In the genomic region with DNA sequence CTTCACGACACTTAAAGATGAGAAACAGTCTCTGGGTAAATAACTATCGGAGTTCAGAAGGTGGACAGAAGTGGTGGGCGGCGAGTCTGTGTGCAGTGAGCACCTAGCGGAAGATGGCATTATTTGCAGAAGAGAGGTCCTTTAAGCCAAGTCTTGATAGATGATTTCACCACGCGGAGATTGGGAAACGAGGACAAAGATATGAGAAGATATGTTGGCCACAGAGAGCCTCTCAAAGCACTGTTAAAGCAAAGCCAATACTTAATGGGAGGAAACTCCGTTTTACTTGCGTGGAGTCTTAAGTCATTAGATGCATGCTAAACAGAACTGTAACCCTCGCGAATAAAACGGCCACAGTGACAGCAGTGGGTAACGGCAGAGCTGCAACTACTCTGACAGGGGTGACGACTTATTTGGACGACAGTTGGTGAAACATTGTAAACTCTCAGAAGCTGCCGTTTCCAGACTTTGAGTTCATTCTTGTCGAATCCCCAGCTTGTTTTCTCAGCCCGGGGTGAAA, we compare ENCODE assay signal across 1 cellular context.
TF ChIP-seq lines count a peak whose summit lies in the region.

No MANE protein-coding gene starts in this region.

TF ChIP-seq in HepG2, 621 proteins besides CTCF, POLR2A, EP300 and RAD21 (continued from another document):
- TF ChIP-seq, protein P1, sequence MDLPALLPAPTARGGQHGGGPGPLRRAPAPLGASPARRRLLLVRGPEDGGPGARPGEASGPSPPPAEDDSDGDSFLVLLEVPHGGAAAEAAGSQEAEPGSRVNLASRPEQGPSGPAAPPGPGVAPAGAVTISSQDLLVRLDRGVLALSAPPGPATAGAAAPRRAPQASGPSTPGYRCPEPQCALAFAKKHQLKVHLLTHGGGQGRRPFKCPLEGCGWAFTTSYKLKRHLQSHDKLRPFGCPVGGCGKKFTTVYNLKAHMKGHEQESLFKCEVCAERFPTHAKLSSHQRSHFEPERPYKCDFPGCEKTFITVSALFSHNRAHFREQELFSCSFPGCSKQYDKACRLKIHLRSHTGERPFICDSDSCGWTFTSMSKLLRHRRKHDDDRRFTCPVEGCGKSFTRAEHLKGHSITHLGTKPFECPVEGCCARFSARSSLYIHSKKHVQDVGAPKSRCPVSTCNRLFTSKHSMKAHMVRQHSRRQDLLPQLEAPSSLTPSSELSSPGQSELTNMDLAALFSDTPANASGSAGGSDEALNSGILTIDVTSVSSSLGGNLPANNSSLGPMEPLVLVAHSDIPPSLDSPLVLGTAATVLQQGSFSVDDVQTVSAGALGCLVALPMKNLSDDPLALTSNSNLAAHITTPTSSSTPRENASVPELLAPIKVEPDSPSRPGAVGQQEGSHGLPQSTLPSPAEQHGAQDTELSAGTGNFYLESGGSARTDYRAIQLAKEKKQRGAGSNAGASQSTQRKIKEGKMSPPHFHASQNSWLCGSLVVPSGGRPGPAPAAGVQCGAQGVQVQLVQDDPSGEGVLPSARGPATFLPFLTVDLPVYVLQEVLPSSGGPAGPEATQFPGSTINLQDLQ (CRISPR knock-in tag; IDR thresholded peaks at IDR 0.05) = 0 out of 2 replicates have a peak, but pooled peaks have one; percentile 17
- TF ChIP-seq ZNF572 (CRISPR knock-in tag; IDR thresholded peaks at IDR 0.05) (no peak), TRIM24 (CRISPR knock-in tag; IDR thresholded peaks at IDR 0.05) (no peak), ZNF383 (CRISPR knock-in tag; IDR thresholded peaks at IDR 0.05; ENCODE audit: borderline replicate concordance) (0 out of 2 replicates have a peak, but pooled peaks have one; percentile 24)
- TF ChIP-seq, protein P2, sequence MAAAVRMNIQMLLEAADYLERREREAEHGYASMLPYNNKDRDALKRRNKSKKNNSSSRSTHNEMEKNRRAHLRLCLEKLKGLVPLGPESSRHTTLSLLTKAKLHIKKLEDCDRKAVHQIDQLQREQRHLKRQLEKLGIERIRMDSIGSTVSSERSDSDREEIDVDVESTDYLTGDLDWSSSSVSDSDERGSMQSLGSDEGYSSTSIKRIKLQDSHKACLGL (CRISPR knock-in tag; IDR thresholded peaks at IDR 0.05) = no peak
- TF ChIP-seq, protein P3, sequence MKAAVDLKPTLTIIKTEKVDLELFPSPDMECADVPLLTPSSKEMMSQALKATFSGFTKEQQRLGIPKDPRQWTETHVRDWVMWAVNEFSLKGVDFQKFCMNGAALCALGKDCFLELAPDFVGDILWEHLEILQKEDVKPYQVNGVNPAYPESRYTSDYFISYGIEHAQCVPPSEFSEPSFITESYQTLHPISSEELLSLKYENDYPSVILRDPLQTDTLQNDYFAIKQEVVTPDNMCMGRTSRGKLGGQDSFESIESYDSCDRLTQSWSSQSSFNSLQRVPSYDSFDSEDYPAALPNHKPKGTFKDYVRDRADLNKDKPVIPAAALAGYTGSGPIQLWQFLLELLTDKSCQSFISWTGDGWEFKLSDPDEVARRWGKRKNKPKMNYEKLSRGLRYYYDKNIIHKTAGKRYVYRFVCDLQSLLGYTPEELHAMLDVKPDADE (CRISPR knock-in tag; IDR thresholded peaks at IDR 0.05) = no peak
